ENCODE assay signal across 20 cellular contexts in the genomic region with DNA sequence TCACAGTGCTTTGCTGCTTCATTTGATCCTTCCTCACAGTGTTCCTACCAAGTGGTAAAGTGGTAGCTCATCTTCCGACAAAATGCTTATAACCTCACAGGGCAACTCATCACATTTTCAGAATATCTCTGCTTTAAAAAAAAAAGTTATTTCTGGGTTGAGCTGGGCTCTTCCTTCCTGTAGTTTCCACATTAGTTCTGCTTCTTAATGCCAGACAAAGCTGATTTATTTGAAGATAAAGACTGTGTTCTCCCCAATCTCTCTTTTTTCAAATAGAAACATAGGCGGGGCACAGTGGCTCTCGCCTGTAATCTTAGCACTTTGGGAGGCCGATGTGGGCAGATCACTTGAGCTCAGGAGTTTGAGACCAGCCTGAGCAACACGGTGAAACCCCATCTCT.
"Had no signal": no experiment of that assay in that cellular context is flagged by ENCODE, and none has a peak within 500 bp of the region (broad histone marks: within the 10 kb centered on the region; RNA-seq: fewer than 3 reads in every experiment).

No MANE protein-coding gene starts in this region.

- H3K4me3 ChIP-seq: dorsolateral prefrontal cortex, heart left ventricle, psoas muscle, right lobe of liver, tibial artery, upper lobe of left lung, uterus had no signal

- H3K36me3 ChIP-seq: heart left ventricle, right lobe of liver, tibial artery, upper lobe of left lung, uterus had no signal

- H3K27me3 ChIP-seq: dorsolateral prefrontal cortex, right lobe of liver, upper lobe of left lung, uterus had no signal

- ATAC-seq: heart left ventricle; left colon; left ventricle myocardium superior; psoas muscle; right lobe of liver; stimulated activated effector memory CD8-positive, alpha-beta T cell treated with anti-CD3 and anti-CD28 coated beads, Interleukin-12 subunit alpha, Interleukin-12 subunit beta, amount 100 ng/mL, for 72 hours; stimulated activated naive CD8-positive, alpha-beta T cell treated with anti-CD3 and anti-CD28 coated beads, Interleukin-15, Interleukin-2, amounts not matched to agents 100 U/mL and 50 U/mL, for 24 hours had no signal

- H3K4me1 ChIP-seq: heart left ventricle, parathyroid adenoma, psoas muscle, right lobe of liver, tibial artery, upper lobe of left lung, uterus had no signal

- DNase-seq: dorsolateral prefrontal cortex; effector CD8-positive, alpha-beta T cell; heart left ventricle; hippocampal formation; left colon; left ventricle myocardium superior; mesendoderm; naive B cell; occipital lobe; psoas muscle; retina; right lobe of liver; stimulated activated CD4-positive, alpha-beta T cell treated with anti-CD3 and anti-CD28 coated beads, Interleukin-4, amount 100 ng/mL, for 1 hour; stimulated activated CD8-positive, alpha-beta memory T cell treated with anti-CD3 and anti-CD28 coated beads, Interleukin-4, amount 100 ng/mL, for 48 hours; stimulated activated naive CD8-positive, alpha-beta T cell treated with anti-CD3 and anti-CD28 coated beads, Interleukin-15, Interleukin-2, amounts not matched to agents 100 U/mL and 50 U/mL, for 24 hours; tibial artery; upper lobe of left lung; uterus had no signal

- H3K9me3 ChIP-seq: heart left ventricle, psoas muscle, right lobe of liver, tibial artery, upper lobe of left lung, uterus had no signal

- H3K27ac ChIP-seq: dorsolateral prefrontal cortex, heart left ventricle, parathyroid adenoma, psoas muscle, right lobe of liver, tibial artery, upper lobe of left lung, uterus had no signal
